ENCODE assay signal across 34 cellular contexts in genomic region chr11:100882957-100883356, GRCh38.
"Had no signal": no experiment of that assay in that cellular context is flagged by ENCODE, and none has a peak within 500 bp of the region (broad histone marks: within the 10 kb centered on the region; RNA-seq: fewer than 3 reads in every experiment).

No MANE protein-coding gene starts in this region.

- H3K27ac Mint-ChIP-seq: activated CD4-positive, alpha-beta memory T cell treated with anti-CD3 and anti-CD28 coated beads, Interleukin-2, amount 10 ng/mL, durations not matched to agents 7 days and 5 days; activated CD4-positive, alpha-beta T cell treated with anti-CD3 and anti-CD28 coated beads for 36 hours; activated CD4-positive, alpha-beta T cell treated with anti-CD3 and anti-CD28 coated beads, Interleukin-2, amount 10 ng/mL, durations not matched to agents 7 days and 5 days; activated CD8-positive, alpha-beta memory T cell treated with anti-CD3 and anti-CD28 coated beads, Interleukin-2, amount 10 ng/mL, durations not matched to agents 7 days and 5 days; activated CD8-positive, alpha-beta T cell treated with anti-CD3 and anti-CD28 coated beads, Interleukin-2, amount 10 ng/mL, durations not matched to agents 7 days and 5 days; activated naive CD4-positive, alpha-beta T cell treated with anti-CD3 and anti-CD28 coated beads for 36 hours; activated naive CD4-positive, alpha-beta T cell treated with anti-CD3 and anti-CD28 coated beads, Interleukin-2, amount 50 U/mL, for 72 hours; activated naive CD8-positive, alpha-beta T cell treated with anti-CD3 and anti-CD28 coated beads for 36 hours; activated T-cell treated with anti-CD3 and anti-CD28 coated beads, Interleukin-2, amount 50 U/mL, for 24 hours; T-helper 1 cell treated with Interleukin-12 subunit alpha and Interleukin-12 subunit beta and Interleukin-4 antibody, amounts not matched to agents 30 μg/mL and 1 μg/mL, for 36 hours; T-helper 2 cell treated with Interferon-gamma antibody and Interleukin-4, amounts not matched to agents 5 μg/mL and 100 μg/mL, for 36 hours had no signal

- H3K36me3 Mint-ChIP-seq: activated CD8-positive, alpha-beta memory T cell treated with anti-CD3 and anti-CD28 coated beads, Interleukin-2, amount 10 ng/mL, durations not matched to agents 7 days and 5 days; activated naive CD8-positive, alpha-beta T cell treated with anti-CD3 and anti-CD28 coated beads for 36 hours had no signal

- H3K36me3 ChIP-seq: adrenal gland, brain microvascular endothelial cell, breast epithelium had no signal

- ATAC-seq: activated CD4-positive, alpha-beta T cell treated with anti-CD3 and anti-CD28 coated beads for 36 hours; activated CD4-positive, CD25-positive, alpha-beta regulatory T cell treated with anti-CD3 and anti-CD28 coated beads, Interleukin-2, amount 50 U/mL, for 24 hours; activated CD8-positive, alpha-beta memory T cell treated with anti-CD3 and anti-CD28 coated beads, Interleukin-2, amount 10 ng/mL, durations not matched to agents 7 days and 5 days; activated CD8-positive, alpha-beta T cell treated with anti-CD3 and anti-CD28 coated beads, Interleukin-2, amount 10 ng/mL, durations not matched to agents 7 days and 5 days; activated naive CD4-positive, alpha-beta T cell treated with anti-CD3 and anti-CD28 coated beads, Interleukin-2, amount 50 U/mL, for 72 hours; body of pancreas had no signal

- H3K27ac ChIP-seq: adrenal gland, body of pancreas, brain microvascular endothelial cell, breast epithelium, VCaP had no signal

- H3K4me3 Mint-ChIP-seq: activated CD4-positive, alpha-beta memory T cell treated with anti-CD3 and anti-CD28 coated beads, Interleukin-2, amount 10 ng/mL, durations not matched to agents 7 days and 5 days; activated CD4-positive, alpha-beta T cell treated with anti-CD3 and anti-CD28 coated beads for 36 hours; activated CD4-positive, alpha-beta T cell treated with anti-CD3 and anti-CD28 coated beads, Interleukin-2, amount 10 ng/mL, durations not matched to agents 7 days and 5 days; activated CD8-positive, alpha-beta memory T cell treated with anti-CD3 and anti-CD28 coated beads, Interleukin-2, amount 10 ng/mL, durations not matched to agents 7 days and 5 days; activated CD8-positive, alpha-beta T cell treated with anti-CD3 and anti-CD28 coated beads, Interleukin-2, amount 10 ng/mL, durations not matched to agents 7 days and 5 days; activated naive CD4-positive, alpha-beta T cell treated with anti-CD3 and anti-CD28 coated beads for 36 hours; activated naive CD8-positive, alpha-beta T cell treated with anti-CD3 and anti-CD28 coated beads for 36 hours; activated T-cell treated with anti-CD3 and anti-CD28 coated beads, Interleukin-2, amount 50 U/mL, for 24 hours; T-helper 1 cell treated with Interleukin-12 subunit alpha and Interleukin-12 subunit beta and Interleukin-4 antibody, amounts not matched to agents 30 μg/mL and 1 μg/mL, for 36 hours; T-helper 2 cell treated with Interferon-gamma antibody and Interleukin-4, amounts not matched to agents 5 μg/mL and 100 μg/mL, for 36 hours had no signal

- H3K4me1 ChIP-seq: adrenal gland, body of pancreas, breast epithelium had no signal

- H3K9me3 ChIP-seq: adrenal gland, body of pancreas, breast epithelium had no signal

- H3K27me3 Mint-ChIP-seq: activated CD4-positive, alpha-beta memory T cell treated with anti-CD3 and anti-CD28 coated beads, Interleukin-2, amount 10 ng/mL, durations not matched to agents 7 days and 5 days; activated CD4-positive, alpha-beta T cell treated with anti-CD3 and anti-CD28 coated beads for 36 hours; activated CD4-positive, alpha-beta T cell treated with anti-CD3 and anti-CD28 coated beads, Interleukin-2, amount 10 ng/mL, durations not matched to agents 7 days and 5 days; activated CD8-positive, alpha-beta memory T cell treated with anti-CD3 and anti-CD28 coated beads, Interleukin-2, amount 10 ng/mL, durations not matched to agents 7 days and 5 days; activated naive CD8-positive, alpha-beta T cell treated with anti-CD3 and anti-CD28 coated beads for 36 hours; activated T-cell treated with anti-CD3 and anti-CD28 coated beads, Interleukin-2, amount 50 U/mL, for 24 hours had no signal

- H3K4me3 ChIP-seq: adrenal gland, body of pancreas, breast epithelium had no signal

- H3K27me3 ChIP-seq: adrenal gland, body of pancreas, brain microvascular endothelial cell, breast epithelium had no signal

- H3K4me1 Mint-ChIP-seq: activated CD4-positive, alpha-beta memory T cell treated with anti-CD3 and anti-CD28 coated beads, Interleukin-2, amount 10 ng/mL, durations not matched to agents 7 days and 5 days; activated CD4-positive, alpha-beta T cell treated with anti-CD3 and anti-CD28 coated beads for 36 hours; activated CD4-positive, alpha-beta T cell treated with anti-CD3 and anti-CD28 coated beads, Interleukin-2, amount 10 ng/mL, durations not matched to agents 7 days and 5 days; activated CD8-positive, alpha-beta memory T cell treated with anti-CD3 and anti-CD28 coated beads, Interleukin-2, amount 10 ng/mL, durations not matched to agents 7 days and 5 days; activated naive CD8-positive, alpha-beta T cell treated with anti-CD3 and anti-CD28 coated beads for 36 hours had no signal

- DNase-seq: activated CD4-positive, alpha-beta memory T cell treated with anti-CD3 and anti-CD28 coated beads, Interleukin-2, amount 10 ng/mL, durations not matched to agents 7 days and 5 days; activated CD4-positive, alpha-beta T cell treated with anti-CD3 and anti-CD28 coated beads for 1 hour; activated CD4-positive, alpha-beta T cell treated with anti-CD3 and anti-CD28 coated beads for 36 hours; activated CD4-positive, alpha-beta T cell treated with anti-CD3 and anti-CD28 coated beads for 48 hours; activated CD4-positive, alpha-beta T cell treated with anti-CD3 and anti-CD28 coated beads, Interleukin-2, amount 10 ng/mL, durations not matched to agents 7 days and 5 days; activated CD4-positive, alpha-beta T cell treated with anti-CD3 and anti-CD28 coated beads, Interleukin-2, amount 50 U/mL, for 48 hours; activated CD4-positive, CD25-positive, alpha-beta regulatory T cell; activated CD8-positive, alpha-beta memory T cell treated with anti-CD3 and anti-CD28 coated beads for 24 hours; activated CD8-positive, alpha-beta memory T cell treated with anti-CD3 and anti-CD28 coated beads, Interleukin-2, amount 10 ng/mL, durations not matched to agents 7 days and 5 days; activated CD8-positive, alpha-beta memory T cell treated with anti-CD3 and anti-CD28 coated beads, Interleukin-2, amount 50 U/mL, for 48 hours; activated CD8-positive, alpha-beta T cell treated with anti-CD3 and anti-CD28 coated beads, Interleukin-2, amount 10 ng/mL, durations not matched to agents 7 days and 5 days; activated effector memory CD4-positive, alpha-beta T cell treated with anti-CD3 and anti-CD28 coated beads, Interleukin-2, amount 50 U/mL, for 16 hours; activated gamma-delta T cell treated with Interleukin-2 at 50 U/mL for 16 hours; activated naive CD4-positive, alpha-beta T cell; activated naive CD4-positive, alpha-beta T cell treated with anti-CD3 and anti-CD28 coated beads for 36 hours; activated naive CD4-positive, alpha-beta T cell treated with anti-CD3 and anti-CD28 coated beads, Interleukin-2, amount 50 U/mL, for 16 hours; activated naive CD8-positive, alpha-beta T cell treated with anti-CD3 and anti-CD28 coated beads for 36 hours; activated T-cell treated with anti-CD3 and anti-CD28 coated beads, Interleukin-2, amount 50 U/mL, for 24 hours; activated T-cell treated with anti-CD3 and anti-CD28 coated beads, Interleukin-2, amount 50 U/mL, for 48 hours; adrenal gland; amniotic stem cell; aorta; body of pancreas; brain microvascular endothelial cell; central memory CD4-positive, alpha-beta T cell; T-helper 1 cell; T-helper 2 cell; T-helper 9 cell had no signal
